Comparison of ENCODE assay signal across 8 cellular contexts in genomic region chr15:34241376-34242350, GRCh38. TPM values are rescaled to one million over a fixed set of nuclear protein-coding genes. Genes with fewer than 3 reads are reported as not detected.
DNase-seq lines count a peak whose midpoint lies in the region; ATAC-seq, FAIRE-seq and TF ChIP-seq lines count a peak whose summit lies in the region.

No MANE protein-coding gene starts in this region.

- intact Hi-C loops in PC-9 (cut with micrococcal nuclease; ENCODE audit: unreplicated experiment), result no loop called here
- intact Hi-C loops in mammary epithelial cell (cut with micrococcal nuclease), result loop anchor here (1.0 to 10.0 kb wide), 4 partner anchors 97 to 193 kb away; partner anchors contain the start of genes GOLGA8A, LPCAT4, NOP10 and NUTM1
- intact Hi-C loops in HepG2 (cut with micrococcal nuclease; ENCODE audit: unreplicated experiment), result loop anchor here (1.0 to 5.0 kb wide), 3 partner anchors 97 to 347 kb away; partner anchors contain the start of gene LPCAT4
- intact Hi-C loops in upper lobe of right lung (cut with DNase I), result no loop called here

- POLR2A ChIA-PET in PC-9 (lab: Charles Lee; ENCODE audit: unreplicated experiment) (interaction anchor here (0.6 kb wide), 1 partner anchor 33 kb away, joined by 6 read pairs; no protein-coding TSS in a partner anchor), HepG2 (lab: Yijun Ruan, JAX) (no interaction called here)

- peaks cover 24% of the 10 kb centered on the region for H3K4me1 ChIP-seq in PC-9 (replicated peaks; ENCODE audit: insufficient read depth)
- peaks cover 29% of the 10 kb centered on the region for H3K4me1 ChIP-seq in mammary epithelial cell (ENCODE audit: insufficient read depth, low read length)
- no peaks in the 10 kb centered on the region for H3K4me1 ChIP-seq in HepG2 (ENCODE audit: insufficient read depth, low read length)
- no peaks in the 10 kb centered on the region for H3K4me1 ChIP-seq in upper lobe of right lung

- H3K27me3 ChIP-seq in PC-9 (ENCODE audit: insufficient read depth, low read depth), result no peaks in the 10 kb centered on the region
- no peaks in the 10 kb centered on the region for H3K27me3 ChIP-seq in mammary epithelial cell (ENCODE audit: insufficient read depth, low read length)
- no peaks in the 10 kb centered on the region for H3K27me3 ChIP-seq in HepG2 (ENCODE audit: control insufficient read depth in 1 of 2, insufficient read depth in 2 of 2, low read length in 2 of 2)
- H3K27me3 ChIP-seq in upper lobe of right lung, result no peaks in the 10 kb centered on the region

- dilution Hi-C loops in mammary epithelial cell (cut with HindIII; ENCODE audit: low sequenced_read_pairs), result no loop called here

- FAIRE-seq in H54 (lab: Jason Lieb, UNC) (peak; percentile 74), HepG2 (lab: Jason Lieb, UNC) (no peak)

- no peaks in the 10 kb centered on the region for H3K9me3 ChIP-seq in PC-9 (ENCODE audit: insufficient read depth, low read depth)
- no peaks in the 10 kb centered on the region for H3K9me3 ChIP-seq in mammary epithelial cell (replicated peaks; ENCODE audit: insufficient read depth, low read length)
- H3K9me3 ChIP-seq in HepG2 (ENCODE audit: low read length), result no peaks in the 10 kb centered on the region
- no peaks in the 10 kb centered on the region for H3K9me3 ChIP-seq in upper lobe of right lung

- no peak for TF ChIP-seq POLR2A in H54 (IDR thresholded peaks at IDR 0.05; ENCODE audit: low read depth, low read length)
- no peak for TF ChIP-seq POLR2A in HepG2 (IDR thresholded peaks at IDR 0.05; ENCODE audit: insufficient read depth in 1 of 2, low read depth in 2 of 2, low read length in 2 of 2)

- in situ Hi-C loops in mammary epithelial cell (cut with MboI; ENCODE audit: low sequenced_read_pairs in 2 of 2) (loop anchor here (10.0 to 25.0 kb wide), 3 partner anchors 96 to 346 kb away; partner anchors contain the start of genes GOLGA8B (in 2 of the 2), NOP10 (in 2 of the 2), NUTM1 (in 2 of the 2) and SLC12A6 (in 1 of the 2)), HepG2 (cut with HindIII; ENCODE audit: extremely low pct_ligation_motif_present, low pct_unique_long_range_greater_than_20kb) (loop anchor here (25.0 kb wide), 1 partner anchor 346 kb away; the partner anchor contains the start of gene GOLGA8B)

- no peaks in the 10 kb centered on the region for H3K9me2 ChIP-seq in PC-9 (ENCODE audit: insufficient read depth)

- BruUV-seq in PC-9 (replicated peaks; lab: Mats Ljungman, UMichigan), result no TSS peak
- BruUV-seq in mammary epithelial cell (replicated peaks; lab: Mats Ljungman, UMichigan), result no TSS peak
- no TSS peak for BruUV-seq in HepG2 (replicated peaks; lab: Mats Ljungman, UMichigan)

- WGBS in mammary epithelial cell (ENCODE audit: low coverage, missing lambda C conversion rate), result 0% methylated on average over 1 of the region's 1 CpG
- 78% methylated on average over 1 of the region's 1 CpG for WGBS in HepG2 (ENCODE audit: low lambda C conversion rate)

- peak overlapping the region; percentile 99 for H3K27ac ChIP-seq in PC-9
- peak overlapping the region; percentile 99 for H3K27ac ChIP-seq in mammary epithelial cell (ENCODE audit: insufficient read depth, low read depth, low read length)
- no peak overlapping the region for H3K27ac ChIP-seq in HepG2 (ENCODE audit: extremely low read length, insufficient read depth, low read length)
- no peak overlapping the region for H3K27ac ChIP-seq in upper lobe of right lung

- CTCF ChIA-PET in PC-9 (lab: Charles Lee), result interaction anchor here (0.7 kb wide), 1 partner anchor 63 kb away, joined by 3 read pairs; no protein-coding TSS in a partner anchor
- CTCF ChIA-PET in mammary epithelial cell (lab: Charles Lee; ENCODE audit: low non-redundant PET), result interaction anchor here (0.6 to 0.7 kb wide), 3 partner anchors 90 to 1177 kb away, joined by 3 to 5 read pairs (median 3); partner anchors contain the start of gene NOP10
- CTCF ChIA-PET in HepG2 (lab: Yijun Ruan, JAX; ENCODE audit: low intra/inter-chr PET ratio, low total read pairs), result interaction anchor here (2.1 kb wide), 1 partner anchor 126 kb away, joined by 6 read pairs; no protein-coding TSS in a partner anchor

- peak; percentile 81 for ATAC-seq in HepG2
- peak; percentile 76 for ATAC-seq in upper lobe of right lung
- no peak for ATAC-seq in GM19452 (IDR thresholded peaks at IDR 0.05; ENCODE audit: unreplicated experiment)

- no peak overlapping the region for H3K9ac ChIP-seq in mammary epithelial cell (ENCODE audit: insufficient read depth, low read length)
- no peak overlapping the region for H3K9ac ChIP-seq in HepG2 (ENCODE audit: insufficient read depth, low read depth, low read length)

- H3K79me2 ChIP-seq in PC-9 (ENCODE audit: low read depth) (no peaks in the 10 kb centered on the region), mammary epithelial cell (ENCODE audit: insufficient read depth, low read length) (no peaks in the 10 kb centered on the region), HepG2 (ENCODE audit: insufficient read depth, low read length) (no peaks in the 10 kb centered on the region)

- H3F3A ChIP-seq in PC-9 (ENCODE audit: insufficient read depth, low read depth), result peaks cover 17% of the 10 kb centered on the region

- DNase-seq in NCI-H748 (lab: John Stamatoyannopoulos, UW; ENCODE audit: unreplicated experiment), result peak; percentile 10
- no peak for DNase-seq in NCI-H748 treated with DMSO at 0.1 percent for 48 hours (lab: John Stamatoyannopoulos, UW)
- DNase-seq in H54 (ENCODE audit: insufficient read length, low spot score), result no peak
- DNase-seq in PC-9, result no peak
- DNase-seq in mammary epithelial cell, result peak; percentile 62
- DNase-seq in HepG2 (ENCODE audit: low spot score), result peak; percentile 34
- DNase-seq in upper lobe of right lung, result no peak

- H2AFZ ChIP-seq in PC-9, result no peak overlapping the region
- no peak overlapping the region for H2AFZ ChIP-seq in mammary epithelial cell (ENCODE audit: low read depth, low read length)
- H2AFZ ChIP-seq in HepG2 (ENCODE audit: low read length), result no peak overlapping the region

- no peaks in the 10 kb centered on the region for H4K20me1 ChIP-seq in PC-9 (ENCODE audit: insufficient read depth)
- H4K20me1 ChIP-seq in mammary epithelial cell (ENCODE audit: insufficient read depth, low read length), result no peaks in the 10 kb centered on the region
- no peaks in the 10 kb centered on the region for H4K20me1 ChIP-seq in HepG2 (ENCODE audit: insufficient read depth, low read length)

- H3K4me3 ChIP-seq in PC-9 (no peak overlapping the region), mammary epithelial cell (replicated peaks in 1 of 3; ENCODE audit: insufficient read depth in 1 of 3, low read depth in 2 of 3, low read length in 3 of 3) (no peak overlapping the region), HepG2 (replicated peaks in 1 of 3; ENCODE audit: insufficient read depth in 1 of 3, low read depth in 2 of 3, low read length in 3 of 3) (no peak overlapping the region), upper lobe of right lung (no peak overlapping the region)

- H3K4me2 ChIP-seq in PC-9, result no peak overlapping the region
- no peak overlapping the region for H3K4me2 ChIP-seq in mammary epithelial cell (ENCODE audit: insufficient read depth, low read depth, low read length)
- H3K4me2 ChIP-seq in HepG2 (ENCODE audit: low read depth, low read length), result no peak overlapping the region

- no peak for TF ChIP-seq RAD21 in HepG2 (CRISPR knock-in tag; IDR thresholded peaks at IDR 0.05)

- H3K36me3 ChIP-seq in PC-9 (ENCODE audit: low read depth) (peaks cover 20% of the 10 kb centered on the region; the same call in 1 of the 2 replicates), mammary epithelial cell (ENCODE audit: insufficient read depth, low read length) (no peaks in the 10 kb centered on the region), HepG2 (replicated peaks in 1 of 2; ENCODE audit: control insufficient read depth in 1 of 2, insufficient read depth in 2 of 2, low read length in 2 of 2) (peaks cover 12 to 50% of the 10 kb centered on the region in 2 experiments), upper lobe of right lung (peaks cover 87% of the 10 kb centered on the region)

- TF ChIP-seq EP300 in HepG2 (IDR thresholded peaks at IDR 0.05; ENCODE audit: low read depth in 2 of 2, low read length in 2 of 2) (no peak), HepG2 (CRISPR knock-in tag; IDR thresholded peaks at IDR 0.05; ENCODE audit: borderline replicate concordance) (no peak)

- TF ChIP-seq CTCF in PC-9 (conservative IDR thresholded peaks at IDR 0.05) (peak; percentile 67), mammary epithelial cell (conservative IDR thresholded peaks at IDR 0.05 in 1 of 2, IDR thresholded peaks at IDR 0.05 in 1 of 2; ENCODE audit: extremely low read depth in 1 of 2, insufficient read depth in 1 of 2, low read depth in 1 of 2, low read length in 2 of 2) (peak; percentile 82 to 88), HepG2 (CRISPR knock-in tag; IDR thresholded peaks at IDR 0.05) (peak; percentile 39), upper lobe of right lung (IDR thresholded peaks at IDR 0.05) (peak; percentile 79)

RNA-seq across cellular contexts. Expression of gene EMC4, which starts 16.8 kb away (rescaled TPM):
- 112 and 114 TPM in 2 replicates for total RNA-seq in PC-9 (2021)
- total RNA-seq in mammary epithelial cell, result 100 to 1,000 TPM; 114 to 147 TPM
- polyA plus RNA-seq in mammary epithelial cell, result 183 TPM
- polyA minus RNA-seq in mammary epithelial cell, result 63.1 TPM
- 104 and 113 TPM in 2 replicates for total RNA-seq in HepG2 (2016; rRNA removed; fragmentation: Illumina TruSeq; extraction: Trizol)
- 43.3 and 46.4 TPM in 2 replicates for total RNA-seq in HepG2 (2016; cell fraction: cytosol; rRNA removed; fragmentation: Illumina TruSeq; extraction: Trizol; ENCODE audit: low read depth)
- 107 and 110 TPM in 2 replicates for total RNA-seq in HepG2 (2016; cell fraction: insoluble cytoplasmic fraction; rRNA removed; fragmentation: Illumina TruSeq; extraction: Trizol)
- 61.7 and 67.5 TPM in 2 replicates for total RNA-seq in HepG2 (2016; cell fraction: membrane; rRNA removed; fragmentation: Illumina TruSeq; extraction: Trizol)
- 78.5 and 81.5 TPM in 2 replicates for total RNA-seq in HepG2 (2016; cell fraction: nucleus; rRNA removed; fragmentation: Illumina TruSeq; extraction: Trizol)
- 63.7 and 66.9 TPM in 2 replicates for polyA plus RNA-seq in HepG2 (2011; rRNA removed)
- polyA plus RNA-seq in HepG2 (2011; cell fraction: cytosol; rRNA removed), result 82.0 and 84.9 TPM in 2 replicates
- 31.6 and 32.8 TPM in 2 replicates for polyA plus RNA-seq in HepG2 (2011; cell fraction: nucleus; rRNA removed)
- polyA plus RNA-seq in HepG2 (2012), result 66.4 and 67.0 TPM in 2 replicates
- polyA plus RNA-seq in HepG2 (2016; cell fraction: cytosol; fragmentation: Illumina TruSeq; extraction: Trizol; ENCODE audit: low read depth), result 42.5 and 45.7 TPM in 2 replicates
- polyA plus RNA-seq in HepG2 (2016; cell fraction: insoluble cytoplasmic fraction; fragmentation: Illumina TruSeq; extraction: Trizol; ENCODE audit: low read depth), result 115 and 118 TPM in 2 replicates
- 55.7 and 60.8 TPM in 2 replicates for polyA plus RNA-seq in HepG2 (2016; cell fraction: membrane; fragmentation: Illumina TruSeq; extraction: Trizol; ENCODE audit: low read depth)
- 117 and 119 TPM in 2 replicates for polyA plus RNA-seq in HepG2 (2016; cell fraction: nucleus; fragmentation: Illumina TruSeq; extraction: Trizol; ENCODE audit: insufficient read depth, low read depth)
- 22.8 and 42.2 TPM in 2 replicates for polyA minus RNA-seq in HepG2 (2011; rRNA and poly(A)+ RNA removed; ENCODE audit: low replicate concordance)
- 20.5 and 29.3 TPM in 2 replicates for polyA minus RNA-seq in HepG2 (2011; cell fraction: cytosol; rRNA and poly(A)+ RNA removed)
- polyA minus RNA-seq in HepG2 (2011; cell fraction: nucleus; rRNA and poly(A)+ RNA removed), result 22.3 and 22.8 TPM in 2 replicates
- total RNA-seq in upper lobe of right lung, result 78.1 TPM

RNA-seq across cellular contexts. Expression of gene KATNBL1, which starts 31.8 kb away (rescaled TPM):
- total RNA-seq in PC-9 (2021) (40.4 and 40.7 TPM in 2 replicates), mammary epithelial cell (10 to 100 TPM; 50.7 to 55.8 TPM), HepG2 (2016; rRNA removed; fragmentation: Illumina TruSeq; extraction: Trizol) (42.8 and 43.9 TPM in 2 replicates), upper lobe of right lung (37.9 TPM)
- polyA plus RNA-seq in mammary epithelial cell (15.4 TPM), HepG2 (2011; rRNA removed) (19.3 and 23.4 TPM in 2 replicates)
- polyA minus RNA-seq in mammary epithelial cell, result 0.72 TPM
- 38.9 and 47.3 TPM in 2 replicates for total RNA-seq in HepG2 (2016; cell fraction: cytosol; rRNA removed; fragmentation: Illumina TruSeq; extraction: Trizol; ENCODE audit: low read depth)
- 42.2 and 45.4 TPM in 2 replicates for total RNA-seq in HepG2 (2016; cell fraction: insoluble cytoplasmic fraction; rRNA removed; fragmentation: Illumina TruSeq; extraction: Trizol)
- 79.6 and 87.7 TPM in 2 replicates for total RNA-seq in HepG2 (2016; cell fraction: membrane; rRNA removed; fragmentation: Illumina TruSeq; extraction: Trizol)
- total RNA-seq in HepG2 (2016; cell fraction: nucleus; rRNA removed; fragmentation: Illumina TruSeq; extraction: Trizol), result 38.8 and 49.8 TPM in 2 replicates
- 6.5 and 10.0 TPM in 2 replicates for polyA plus RNA-seq in HepG2 (2011; cell fraction: cytosol; rRNA removed)
- polyA plus RNA-seq in HepG2 (2011; cell fraction: nucleus; rRNA removed), result 13.7 and 23.3 TPM in 2 replicates
- 16.3 and 18.5 TPM in 2 replicates for polyA plus RNA-seq in HepG2 (2012)
- 32.8 and 38.4 TPM in 2 replicates for polyA plus RNA-seq in HepG2 (2016; cell fraction: cytosol; fragmentation: Illumina TruSeq; extraction: Trizol; ENCODE audit: low read depth)
- polyA plus RNA-seq in HepG2 (2016; cell fraction: insoluble cytoplasmic fraction; fragmentation: Illumina TruSeq; extraction: Trizol; ENCODE audit: low read depth), result 29.4 and 29.9 TPM in 2 replicates
- polyA plus RNA-seq in HepG2 (2016; cell fraction: membrane; fragmentation: Illumina TruSeq; extraction: Trizol; ENCODE audit: low read depth), result 43.9 and 45.7 TPM in 2 replicates
- polyA plus RNA-seq in HepG2 (2016; cell fraction: nucleus; fragmentation: Illumina TruSeq; extraction: Trizol; ENCODE audit: insufficient read depth, low read depth), result 42.7 and 44.3 TPM in 2 replicates
- polyA minus RNA-seq in HepG2 (2011; rRNA and poly(A)+ RNA removed; ENCODE audit: low replicate concordance), result 4.3 and 4.8 TPM in 2 replicates
- polyA minus RNA-seq in HepG2 (2011; cell fraction: cytosol; rRNA and poly(A)+ RNA removed), result 7.1 and 10.1 TPM in 2 replicates
- polyA minus RNA-seq in HepG2 (2011; cell fraction: nucleus; rRNA and poly(A)+ RNA removed), result 57.7 and 69.5 TPM in 2 replicates

Comparison
In these comparisons a context has a peak if more than half of its experiments do, and no peak if none do; other contexts are left out.
1. DNase-seq: peak in NCI-H748 (single experiment), mammary epithelial cell (single experiment) and HepG2 (single experiment); none in NCI-H748 treated with DMSO at 0.1 percent for 48 hours (single experiment), H54 (single experiment), PC-9 (0 of 2) and upper lobe of right lung (single experiment).
2. H3K27ac ChIP-seq: peak in PC-9 (single experiment) and mammary epithelial cell (single experiment); none in HepG2 (single experiment) and upper lobe of right lung (single experiment).
3. intact Hi-C loops: an anchor here in mammary epithelial cell (1.0 to 10.0 kb wide) and HepG2 (1.0 to 5.0 kb wide); none called in PC-9 and upper lobe of right lung.
4. Peak in every context shown above with its lines, with median percentiles within 50 percentile points of each other: CTCF ChIP-seq.